ENCODE assay signal across 22 cellular contexts in the genomic region with DNA sequence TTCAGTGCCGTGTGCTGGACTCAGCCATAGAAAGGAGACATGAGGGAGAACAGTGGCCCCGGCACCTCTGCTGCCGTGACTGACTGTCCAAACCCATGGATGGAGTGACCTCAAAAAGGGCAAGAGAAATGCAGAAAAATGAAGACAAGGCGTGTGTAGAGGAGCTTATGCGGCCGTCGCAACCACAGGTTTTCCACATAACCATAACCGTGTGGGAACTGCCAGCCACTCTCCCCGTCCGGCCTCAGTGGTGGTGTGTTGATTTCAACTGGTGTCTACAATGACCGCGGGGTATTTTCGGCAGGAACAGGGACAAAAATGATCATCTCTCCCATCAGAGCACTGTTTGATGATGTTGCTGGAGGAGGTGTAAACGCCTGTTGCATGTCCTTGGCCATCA. TPM values are rescaled to one million over a fixed set of nuclear protein-coding genes. Genes with fewer than 3 reads are reported as not detected.
DNase-seq lines count a peak whose midpoint lies in the region; ATAC-seq, FAIRE-seq and TF ChIP-seq lines count a peak whose summit lies in the region.
"Had no signal": no experiment of that assay in that cellular context is flagged by ENCODE, and none has a peak within 500 bp of the region (broad histone marks: within the 10 kb centered on the region; RNA-seq: fewer than 3 reads in every experiment).

No MANE protein-coding gene starts in this region.

- H3K9me3 ChIP-seq in T-helper 17 cell (ENCODE audit: control insufficient read depth, low read length, poor library complexity, severe bottlenecking) = no peaks in the 10 kb centered on the region
- no peaks in the 10 kb centered on the region for H3K9me3 ChIP-seq in lower lobe of right lung
- H3K9me3 ChIP-seq: A549, BE2C had no signal

- H3K27ac ChIP-seq in lower lobe of right lung = no peak overlapping the region
- H3K27ac ChIP-seq: A549, C4-2B, HL-60 had no signal

- peak; percentile 7 for FAIRE-seq in bronchial epithelial cell (lab: Jason Lieb, UNC)
- FAIRE-seq: A549, D721Med, GM12892 had no signal

- H3K27me3 ChIP-seq in bronchial epithelial cell (ENCODE audit: control insufficient read depth, insufficient read depth, low read length) (no peaks in the 10 kb centered on the region), lower lobe of right lung (ENCODE audit: low read depth) (no peaks in the 10 kb centered on the region)
- H3K27me3 ChIP-seq: BE2C had no signal

- no peaks in the 10 kb centered on the region for H3K9me3 Mint-ChIP-seq in stimulated activated memory B cell treated with anti-CD40 and anti-IgM and Interleukin-4, amounts not matched to agents 10 μg/mL and 1 μg/mL and 100 μg/mL, for 72 hours
- H3K9me3 Mint-ChIP-seq: HFFc6 had no signal

- TF ChIP-seq CTCF in bronchial epithelial cell (IDR thresholded peaks at IDR 0.05; ENCODE audit: insufficient read depth, low read length, severe bottlenecking) (no peak), lower lobe of right lung (IDR thresholded peaks at IDR 0.05) (no peak)

- CTCF ChIA-PET in HEK293T (lab: Yijun Ruan, JAX) = interaction anchor here (0.7 kb wide), 1 partner anchor 42 kb away, joined by 3 read pairs; no protein-coding TSS in a partner anchor

- POLR2A ChIA-PET in HEK293T (lab: Yijun Ruan, JAX) = no interaction called here

- DNase-seq in T-helper 17 cell = no peak
- DNase-seq in bronchial epithelial cell (ENCODE audit: low read depth) = no peak
- peak; percentile 11 for DNase-seq in lower lobe of right lung
- peak; percentile 31 for DNase-seq in superior temporal gyrus (ENCODE audit: extremely low spot score)
- no peak for DNase-seq in stimulated activated naive CD8-positive, alpha-beta T cell treated with anti-CD3 and anti-CD28 coated beads, Interleukin-15, Interleukin-2, amounts not matched to agents 100 U/mL and 50 U/mL, for 24 hours
- no peak for DNase-seq in HEK293T (ENCODE audit: extremely low spot score)
- no peak for DNase-seq in T-helper 1 cell
- DNase-seq: BE2C; CD4-positive, alpha-beta memory T cell; COR-L47; DMS153; DND-41; GDM1; GOT3; H9; HFFc6 had no signal

- peaks cover 2% of the 10 kb centered on the region for H3K4me1 Mint-ChIP-seq in T-helper 17 cell
- H3K4me1 Mint-ChIP-seq in stimulated activated memory B cell treated with anti-CD40 and anti-IgM and Interleukin-4, amounts not matched to agents 10 μg/mL and 1 μg/mL and 100 μg/mL, for 72 hours = no peaks in the 10 kb centered on the region
- H3K4me1 Mint-ChIP-seq: CD4-positive, alpha-beta memory T cell had no signal

- H3K4me3 ChIP-seq in bronchial epithelial cell (ENCODE audit: low read depth, low read length) = no peak overlapping the region
- no peak overlapping the region for H3K4me3 ChIP-seq in lower lobe of right lung
- H3K4me3 ChIP-seq: A549 had no signal

- no peak overlapping the region for H3K4me3 Mint-ChIP-seq in T-helper 17 cell
- no peak overlapping the region for H3K4me3 Mint-ChIP-seq in stimulated activated memory B cell treated with anti-CD40 and anti-IgM and Interleukin-4, amounts not matched to agents 10 μg/mL and 1 μg/mL and 100 μg/mL, for 72 hours
- H3K4me3 Mint-ChIP-seq: CD4-positive, alpha-beta memory T cell; H9; HFFc6 had no signal

- ATAC-seq in T-helper 17 cell (no peak), lower lobe of right lung (no peak)
- ATAC-seq in stimulated activated naive CD8-positive, alpha-beta T cell treated with anti-CD3 and anti-CD28 coated beads, Interleukin-15, Interleukin-2, amounts not matched to agents 100 U/mL and 50 U/mL, for 24 hours = no peak
- no peak for ATAC-seq in stimulated activated memory B cell treated with anti-CD40 and anti-IgM and Interleukin-4, amounts not matched to agents 10 μg/mL and 1 μg/mL and 100 μg/mL, for 72 hours

- peak overlapping the region; percentile 77 for H3K27ac Mint-ChIP-seq in T-helper 17 cell
- no peak overlapping the region for H3K27ac Mint-ChIP-seq in stimulated activated memory B cell treated with anti-CD40 and anti-IgM and Interleukin-4, amounts not matched to agents 10 μg/mL and 1 μg/mL and 100 μg/mL, for 72 hours
- H3K27ac Mint-ChIP-seq: HFFc6 had no signal

- H3K4me1 ChIP-seq in lower lobe of right lung = no peaks in the 10 kb centered on the region
- H3K4me1 ChIP-seq: A549, BE2C had no signal

- H3K36me3 Mint-ChIP-seq in T-helper 17 cell (ENCODE audit: low read depth) = peaks cover 2% of the 10 kb centered on the region
- no peaks in the 10 kb centered on the region for H3K36me3 Mint-ChIP-seq in stimulated activated memory B cell treated with anti-CD40 and anti-IgM and Interleukin-4, amounts not matched to agents 10 μg/mL and 1 μg/mL and 100 μg/mL, for 72 hours

- H3K36me3 ChIP-seq in bronchial epithelial cell (ENCODE audit: control insufficient read depth, insufficient read depth, low read length) (no peaks in the 10 kb centered on the region), lower lobe of right lung (no peaks in the 10 kb centered on the region)
- H3K36me3 ChIP-seq: BE2C had no signal

- no peaks in the 10 kb centered on the region for H3K27me3 Mint-ChIP-seq in T-helper 17 cell
- no peaks in the 10 kb centered on the region for H3K27me3 Mint-ChIP-seq in stimulated activated memory B cell treated with anti-CD40 and anti-IgM and Interleukin-4, amounts not matched to agents 10 μg/mL and 1 μg/mL and 100 μg/mL, for 72 hours
- H3K27me3 Mint-ChIP-seq: CD4-positive, alpha-beta memory T cell had no signal

- intact Hi-C loops in lower lobe of right lung (cut with DNase I) = no loop called here

TF ChIP-seq in HEK293T, 16 proteins besides CTCF, POLR2A, EP300 and RAD21:
- TF ChIP-seq BHLHE40 (IDR thresholded peaks at IDR 0.05; ENCODE audit: borderline replicate concordance) (no peak), NFRKB (IDR thresholded peaks at IDR 0.05) (no peak), FOXK2 (IDR thresholded peaks at IDR 0.05) (no peak), LEF1 (IDR thresholded peaks at IDR 0.05; ENCODE audit: borderline replicate concordance) (no peak), L3MBTL2 (conservative IDR thresholded peaks at IDR 0.05) (no peak), ZNF384 (IDR thresholded peaks at IDR 0.05) (no peak), TARDBP (IDR thresholded peaks at IDR 0.05) (no peak), FOXM1 (IDR thresholded peaks at IDR 0.05; ENCODE audit: borderline replicate concordance) (no peak), ARNT (IDR thresholded peaks at IDR 0.05) (no peak), CTBP1 (IDR thresholded peaks at IDR 0.05; ENCODE audit: borderline replicate concordance) (no peak), SP1 (IDR thresholded peaks at IDR 0.05) (no peak), ELF4 (IDR thresholded peaks at IDR 0.05) (no peak), HDGF (IDR thresholded peaks at IDR 0.05; ENCODE audit: borderline replicate concordance) (no peak)
- TF ChIP-seq, protein P1, sequence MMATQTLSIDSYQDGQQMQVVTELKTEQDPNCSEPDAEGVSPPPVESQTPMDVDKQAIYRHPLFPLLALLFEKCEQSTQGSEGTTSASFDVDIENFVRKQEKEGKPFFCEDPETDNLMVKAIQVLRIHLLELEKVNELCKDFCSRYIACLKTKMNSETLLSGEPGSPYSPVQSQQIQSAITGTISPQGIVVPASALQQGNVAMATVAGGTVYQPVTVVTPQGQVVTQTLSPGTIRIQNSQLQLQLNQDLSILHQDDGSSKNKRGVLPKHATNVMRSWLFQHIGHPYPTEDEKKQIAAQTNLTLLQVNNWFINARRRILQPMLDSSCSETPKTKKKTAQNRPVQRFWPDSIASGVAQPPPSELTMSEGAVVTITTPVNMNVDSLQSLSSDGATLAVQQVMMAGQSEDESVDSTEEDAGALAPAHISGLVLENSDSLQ (IDR thresholded peaks at IDR 0.05) = no peak

RNA-seq across cellular contexts. Expression of a gene that starts 42.9 kb away (rescaled TPM):
- total RNA-seq in T-helper 17 cell (not detected), bronchial epithelial cell (not detected in 2 replicates), lower lobe of right lung (not detected)
- total RNA-seq: CD4-positive, alpha-beta memory T cell; HFFc6 had no signal

RNA-seq across cellular contexts. Expression of a gene that starts 59.9 kb away (rescaled TPM):
- total RNA-seq in T-helper 17 cell = not detected
- total RNA-seq in bronchial epithelial cell = 0.26 TPM in 1 of 2 replicates, not detected in the other
- 8.9 TPM for total RNA-seq in lower lobe of right lung
- total RNA-seq: CD4-positive, alpha-beta memory T cell had no signal

Comparison
In these comparisons a context has a peak if more than half of its experiments do, and no peak if none do; other contexts are left out.
1. DNase-seq: peak in lower lobe of right lung (single experiment) and superior temporal gyrus (single experiment); none in T-helper 17 cell (0 of 3), bronchial epithelial cell (single experiment), stimulated activated naive CD8-positive, alpha-beta T cell treated with anti-CD3 and anti-CD28 coated beads, Interleukin-15, Interleukin-2, amounts not matched to agents 100 U/mL and 50 U/mL, for 24 hours (single experiment), HEK293T (single experiment) and T-helper 1 cell (0 of 5).